In the genomic region with DNA sequence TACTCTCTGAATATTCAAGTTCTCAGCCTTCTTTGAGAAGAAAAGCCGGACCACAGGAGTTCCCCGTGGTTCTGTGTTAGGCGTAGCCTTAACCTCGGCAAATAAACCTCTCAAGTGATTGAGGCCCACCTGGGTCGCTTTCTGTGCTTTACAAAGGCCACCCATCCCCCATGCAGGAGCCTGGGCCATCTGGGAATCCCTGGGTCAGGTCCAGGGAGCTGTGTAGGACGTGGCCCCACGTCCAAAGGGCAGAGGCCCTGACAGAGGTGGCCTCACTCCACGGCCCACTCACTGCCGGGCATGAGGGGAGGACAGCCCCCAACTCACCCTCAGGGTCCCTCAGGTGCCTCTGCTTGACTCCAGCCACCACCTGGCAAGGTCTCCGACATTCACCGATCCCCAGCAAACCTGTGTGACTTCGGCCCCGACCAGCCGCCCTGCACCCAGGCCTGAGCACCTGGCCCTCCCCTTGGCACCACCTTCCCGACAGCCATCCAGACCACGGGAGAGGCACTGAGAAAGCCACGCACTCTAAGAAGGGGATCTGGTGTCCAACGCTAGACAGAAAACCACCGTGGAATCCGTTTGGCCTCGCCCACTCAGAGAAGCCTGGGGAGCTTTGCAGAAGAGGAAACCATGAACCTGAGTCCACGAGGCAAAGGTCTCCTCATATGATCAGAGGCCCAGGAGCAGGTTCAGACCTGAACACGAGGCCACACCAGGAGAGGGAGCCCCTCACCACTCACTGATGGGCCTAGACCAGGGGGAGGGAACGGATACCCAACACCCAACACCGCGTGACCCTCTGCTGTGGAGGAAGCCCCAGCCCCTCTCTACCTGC, we compare ENCODE assay signal across 1 cellular context.
TF ChIP-seq lines count a peak whose summit lies in the region.

No MANE protein-coding gene starts in this region.

TF ChIP-seq in HepG2, 621 proteins besides CTCF, POLR2A, EP300 and RAD21 (continued from another document and continues in another):
- TF ChIP-seq ZNF230 (CRISPR knock-in tag; IDR thresholded peaks at IDR 0.05) (peak; percentile 84), CHCHD3 (CRISPR knock-in tag; IDR thresholded peaks at IDR 0.05) (no peak), ZNF564 (CRISPR knock-in tag; IDR thresholded peaks at IDR 0.05) (peak; percentile 85), BORCS8-MEF2B (CRISPR knock-in tag; IDR thresholded peaks at IDR 0.05) (peak; percentile 88; the same call in 1 of the 2 replicates), ZNF781 (CRISPR knock-in tag; IDR thresholded peaks at IDR 0.05; ENCODE audit: borderline replicate concordance, not compliant biosample characterization) (no peak), ZZZ3 (CRISPR knock-in tag; IDR thresholded peaks at IDR 0.05; ENCODE audit: borderline replicate concordance) (peak; percentile 87), NFKB2 (CRISPR knock-in tag; IDR thresholded peaks at IDR 0.05; ENCODE audit: borderline replicate concordance) (peak; percentile 85), BRCA1 (CRISPR knock-in tag; IDR thresholded peaks at IDR 0.05) (no peak), ZNF670 (CRISPR knock-in tag; IDR thresholded peaks at IDR 0.05; ENCODE audit: borderline replicate concordance) (peak; percentile 61; the same call in 1 of the 2 replicates), CBX5 (CRISPR knock-in tag; IDR thresholded peaks at IDR 0.05; ENCODE audit: borderline replicate concordance) (0 out of 2 replicates have a peak, but pooled peaks have one; percentile 19), ZNF598 (CRISPR knock-in tag; IDR thresholded peaks at IDR 0.05; ENCODE audit: borderline replicate concordance) (peak; percentile 29; the same call in 1 of the 2 replicates), SCMH1 (CRISPR knock-in tag; IDR thresholded peaks at IDR 0.05; ENCODE audit: borderline replicate concordance) (no peak), RFXAP (CRISPR knock-in tag; IDR thresholded peaks at IDR 0.05; ENCODE audit: borderline replicate concordance) (peak; percentile 42; the same call in 1 of the 2 replicates), ZNF687 (CRISPR knock-in tag; IDR thresholded peaks at IDR 0.05) (peak; percentile 99), IKZF1 (IDR thresholded peaks at IDR 0.05) (no peak), ZNF646 (CRISPR knock-in tag; IDR thresholded peaks at IDR 0.05) (peak; percentile 77; the same call in 1 of the 2 replicates), IRF2 (CRISPR knock-in tag; IDR thresholded peaks at IDR 0.05) (peak; percentile 39), MED13 (CRISPR knock-in tag; IDR thresholded peaks at IDR 0.05) (no peak; the same call in 1 of the 2 replicates), ELF1 (CRISPR knock-in tag; IDR thresholded peaks at IDR 0.05) (no peak; the same call in 1 of the 2 replicates), EEA1 (CRISPR knock-in tag; IDR thresholded peaks at IDR 0.05; ENCODE audit: borderline replicate concordance) (0 out of 2 replicates have a peak, but pooled peaks have one; percentile 45), MLLT10 (CRISPR knock-in tag; IDR thresholded peaks at IDR 0.05) (no peak), MZF1 (CRISPR knock-in tag; IDR thresholded peaks at IDR 0.05; ENCODE audit: borderline replicate concordance) (no peak), ZNF441 (CRISPR knock-in tag; IDR thresholded peaks at IDR 0.05; ENCODE audit: borderline replicate concordance) (peak; percentile 91), ZNF44 (CRISPR knock-in tag; IDR thresholded peaks at IDR 0.05) (no peak), FOXK1 (CRISPR knock-in tag; IDR thresholded peaks at IDR 0.05; ENCODE audit: borderline replicate concordance, low read depth) (no peak; the same call in 1 of the 2 replicates), U2AF1 (optimal IDR thresholded peaks at IDR 0.05; ENCODE audit: low read depth, low read length) (no peak), RORA (CRISPR knock-in tag; IDR thresholded peaks at IDR 0.05) (no peak), GFI1 (CRISPR knock-in tag; IDR thresholded peaks at IDR 0.05; ENCODE audit: borderline replicate concordance) (peak; percentile 76; the same call in 1 of the 2 replicates), SIX1 (CRISPR knock-in tag; IDR thresholded peaks at IDR 0.05; ENCODE audit: borderline replicate concordance) (0 out of 2 replicates have a peak, but pooled peaks have one; percentile 51), NR3C1 (CRISPR knock-in tag; IDR thresholded peaks at IDR 0.05) (no peak), LCORL (IDR thresholded peaks at IDR 0.05) (no peak), LCORL (CRISPR knock-in tag; IDR thresholded peaks at IDR 0.05) (peak; percentile 81)
- TF ChIP-seq, protein P1, sequence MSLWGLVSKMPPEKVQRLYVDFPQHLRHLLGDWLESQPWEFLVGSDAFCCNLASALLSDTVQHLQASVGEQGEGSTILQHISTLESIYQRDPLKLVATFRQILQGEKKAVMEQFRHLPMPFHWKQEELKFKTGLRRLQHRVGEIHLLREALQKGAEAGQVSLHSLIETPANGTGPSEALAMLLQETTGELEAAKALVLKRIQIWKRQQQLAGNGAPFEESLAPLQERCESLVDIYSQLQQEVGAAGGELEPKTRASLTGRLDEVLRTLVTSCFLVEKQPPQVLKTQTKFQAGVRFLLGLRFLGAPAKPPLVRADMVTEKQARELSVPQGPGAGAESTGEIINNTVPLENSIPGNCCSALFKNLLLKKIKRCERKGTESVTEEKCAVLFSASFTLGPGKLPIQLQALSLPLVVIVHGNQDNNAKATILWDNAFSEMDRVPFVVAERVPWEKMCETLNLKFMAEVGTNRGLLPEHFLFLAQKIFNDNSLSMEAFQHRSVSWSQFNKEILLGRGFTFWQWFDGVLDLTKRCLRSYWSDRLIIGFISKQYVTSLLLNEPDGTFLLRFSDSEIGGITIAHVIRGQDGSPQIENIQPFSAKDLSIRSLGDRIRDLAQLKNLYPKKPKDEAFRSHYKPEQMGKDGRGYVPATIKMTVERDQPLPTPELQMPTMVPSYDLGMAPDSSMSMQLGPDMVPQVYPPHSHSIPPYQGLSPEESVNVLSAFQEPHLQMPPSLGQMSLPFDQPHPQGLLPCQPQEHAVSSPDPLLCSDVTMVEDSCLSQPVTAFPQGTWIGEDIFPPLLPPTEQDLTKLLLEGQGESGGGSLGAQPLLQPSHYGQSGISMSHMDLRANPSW (CRISPR knock-in tag; IDR thresholded peaks at IDR 0.05; ENCODE audit: borderline replicate concordance) = no peak
- TF ChIP-seq, protein P2, sequence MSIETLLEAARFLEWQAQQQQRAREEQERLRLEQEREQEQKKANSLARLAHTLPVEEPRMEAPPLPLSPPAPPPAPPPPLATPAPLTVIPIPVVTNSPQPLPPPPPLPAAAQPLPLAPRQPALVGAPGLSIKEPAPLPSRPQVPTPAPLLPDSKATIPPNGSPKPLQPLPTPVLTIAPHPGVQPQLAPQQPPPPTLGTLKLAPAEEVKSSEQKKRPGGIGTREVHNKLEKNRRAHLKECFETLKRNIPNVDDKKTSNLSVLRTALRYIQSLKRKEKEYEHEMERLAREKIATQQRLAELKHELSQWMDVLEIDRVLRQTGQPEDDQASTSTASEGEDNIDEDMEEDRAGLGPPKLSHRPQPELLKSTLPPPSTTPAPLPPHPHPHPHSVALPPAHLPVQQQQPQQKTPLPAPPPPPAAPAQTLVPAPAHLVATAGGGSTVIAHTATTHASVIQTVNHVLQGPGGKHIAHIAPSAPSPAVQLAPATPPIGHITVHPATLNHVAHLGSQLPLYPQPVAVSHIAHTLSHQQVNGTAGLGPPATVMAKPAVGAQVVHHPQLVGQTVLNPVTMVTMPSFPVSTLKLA (IDR thresholded peaks at IDR 0.05) = no peak
- TF ChIP-seq, protein P3, sequence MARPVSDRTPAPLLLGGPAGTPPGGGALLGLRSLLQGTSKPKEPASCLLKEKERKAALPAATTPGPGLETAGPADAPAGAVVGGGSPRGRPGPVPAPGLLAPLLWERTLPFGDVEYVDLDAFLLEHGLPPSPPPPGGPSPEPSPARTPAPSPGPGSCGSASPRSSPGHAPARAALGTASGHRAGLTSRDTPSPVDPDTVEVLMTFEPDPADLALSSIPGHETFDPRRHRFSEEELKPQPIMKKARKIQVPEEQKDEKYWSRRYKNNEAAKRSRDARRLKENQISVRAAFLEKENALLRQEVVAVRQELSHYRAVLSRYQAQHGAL (CRISPR knock-in tag; IDR thresholded peaks at IDR 0.05; ENCODE audit: not compliant biosample characterization) = no peak
- TF ChIP-seq, protein P4, sequence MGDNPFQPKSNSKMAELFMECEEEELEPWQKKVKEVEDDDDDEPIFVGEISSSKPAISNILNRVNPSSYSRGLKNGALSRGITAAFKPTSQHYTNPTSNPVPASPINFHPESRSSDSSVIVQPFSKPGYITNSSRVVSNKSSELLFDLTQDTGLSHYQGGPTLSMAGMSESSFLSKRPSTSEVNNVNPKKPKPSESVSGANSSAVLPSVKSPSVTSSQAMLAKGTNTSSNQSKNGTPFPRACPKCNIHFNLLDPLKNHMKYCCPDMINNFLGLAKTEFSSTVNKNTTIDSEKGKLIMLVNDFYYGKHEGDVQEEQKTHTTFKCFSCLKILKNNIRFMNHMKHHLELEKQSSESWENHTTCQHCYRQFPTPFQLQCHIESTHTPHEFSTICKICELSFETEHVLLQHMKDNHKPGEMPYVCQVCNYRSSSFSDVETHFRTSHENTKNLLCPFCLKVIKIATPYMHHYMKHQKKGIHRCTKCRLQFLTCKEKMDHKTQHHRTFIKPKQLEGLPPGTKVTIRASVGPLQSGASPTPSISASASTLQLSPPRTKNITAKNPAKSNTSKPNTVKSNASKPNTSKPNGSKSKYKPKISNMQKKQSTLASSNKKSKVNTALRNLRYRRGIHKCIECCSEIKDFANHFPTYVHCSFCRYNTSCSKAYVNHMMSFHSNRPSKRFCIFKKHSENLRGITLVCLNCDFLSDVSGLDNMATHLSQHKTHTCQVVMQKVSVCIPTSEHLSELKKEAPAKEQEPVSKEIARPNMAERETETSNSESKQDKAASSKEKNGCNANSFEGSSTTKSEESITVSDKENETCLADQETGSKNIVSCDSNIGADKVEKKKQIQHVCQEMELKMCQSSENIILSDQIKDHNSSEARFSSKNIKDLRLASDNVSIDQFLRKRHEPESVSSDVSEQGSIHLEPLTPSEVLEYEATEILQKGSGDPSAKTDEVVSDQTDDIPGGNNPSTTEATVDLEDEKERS (CRISPR knock-in tag; IDR thresholded peaks at IDR 0.05) = no peak; the same call in 1 of the 2 replicates
